ENCODE assay signal across 7 cellular contexts in the genomic region with DNA sequence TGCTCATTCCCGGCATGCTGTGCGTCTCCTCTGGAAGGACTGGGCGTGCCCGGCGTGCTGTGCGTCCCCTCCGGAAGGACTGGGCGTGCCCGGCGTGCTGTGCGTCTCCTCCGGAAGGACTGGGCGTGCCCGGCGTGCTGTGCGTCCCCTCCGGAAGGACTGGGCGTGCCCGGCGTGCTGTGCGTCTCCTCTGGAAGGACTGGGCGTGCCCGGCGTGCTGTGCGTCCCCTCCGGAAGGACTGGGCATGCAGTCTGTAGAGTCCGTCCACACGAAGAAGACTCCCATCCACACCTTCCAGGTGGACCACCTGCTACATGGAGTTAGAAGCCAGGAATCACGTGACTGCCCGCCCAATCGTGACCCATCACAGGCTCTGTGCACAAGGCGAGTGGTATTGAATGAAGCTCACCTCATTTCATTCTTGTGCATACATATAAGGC.
DNase-seq lines count a peak whose midpoint lies in the region; ATAC-seq, FAIRE-seq and TF ChIP-seq lines count a peak whose summit lies in the region.
"Not testable (repeated sequence)": the region's sequence is repeated elsewhere in the genome, so short reads cannot be mapped to it uniquely, and the experiment has no call there.

No MANE protein-coding gene starts in this region.

- CTCF ChIA-PET in HepG2 (lab: Yijun Ruan, JAX; ENCODE audit: low intra/inter-chr PET ratio, low total read pairs), result not testable (repeated sequence)

- POLR2A ChIA-PET in HepG2 (lab: Yijun Ruan, JAX), result not testable (repeated sequence)

- not testable (repeated sequence) for H3K9ac ChIP-seq in HepG2 (ENCODE audit: insufficient read depth, low read depth, low read length)

- not testable (repeated sequence) for ATAC-seq in HepG2

- not testable (repeated sequence) for H4K20me1 ChIP-seq in HepG2 (ENCODE audit: insufficient read depth, low read length)

- BruUV-seq in HepG2 (replicated peaks; lab: Mats Ljungman, UMichigan), result not testable (repeated sequence)

- peak overlapping the region; percentile 57 for H3K4me3 ChIP-seq in LNCaP clone FGC (ENCODE audit: low read depth, low read length)
- H3K4me3 ChIP-seq in HepG2 (replicated peaks in 1 of 3; ENCODE audit: insufficient read depth in 1 of 3, low read depth in 2 of 3, low read length in 3 of 3), result not testable (repeated sequence)

- 55% methylated on average over 11 of the region's 32 CpGs for WGBS in HepG2 (ENCODE audit: low lambda C conversion rate)

- not testable (repeated sequence) for H3K79me2 ChIP-seq in HepG2 (ENCODE audit: insufficient read depth, low read length)

- FAIRE-seq in HepG2 (lab: Jason Lieb, UNC); urothelium cell line (lab: Jason Lieb, UNC): not testable (repeated sequence)

- not testable (repeated sequence) for H3K4me1 ChIP-seq in HepG2 (ENCODE audit: insufficient read depth, low read length)

- not testable (repeated sequence) for TF ChIP-seq CTCF in LNCaP clone FGC (IDR thresholded peaks at IDR 0.05; ENCODE audit: control insufficient read depth, extremely low read depth, insufficient read depth); HepG2 (CRISPR knock-in tag; IDR thresholded peaks at IDR 0.05)

- not testable (repeated sequence) for H3K27me3 ChIP-seq in HepG2 (ENCODE audit: control insufficient read depth in 1 of 2, insufficient read depth in 2 of 2, low read length in 2 of 2)

- intact Hi-C loops in HepG2 (cut with micrococcal nuclease; ENCODE audit: unreplicated experiment), result not testable (repeated sequence)

- in situ Hi-C loops in HepG2 (cut with HindIII; ENCODE audit: extremely low pct_ligation_motif_present, low pct_unique_long_range_greater_than_20kb), result not testable (repeated sequence)

- not testable (repeated sequence) for TF ChIP-seq EP300 in HepG2 (IDR thresholded peaks at IDR 0.05; ENCODE audit: low read depth in 2 of 2, low read length in 2 of 2); HepG2 (CRISPR knock-in tag; IDR thresholded peaks at IDR 0.05; ENCODE audit: borderline replicate concordance)

- not testable (repeated sequence) for H3K27ac ChIP-seq in HepG2 (ENCODE audit: extremely low read length, insufficient read depth, low read length)

- H3K4me2 ChIP-seq in HepG2 (ENCODE audit: low read depth, low read length), result not testable (repeated sequence)

- H3K9me3 ChIP-seq in HepG2 (ENCODE audit: low read length), result not testable (repeated sequence)

- H2AFZ ChIP-seq in HepG2 (ENCODE audit: low read length), result not testable (repeated sequence)

- DNase-seq in DMS53 (lab: John Stamatoyannopoulos, UW), result peak; percentile 28
- DNase-seq in LNCaP clone FGC (ENCODE audit: low read depth), result peak; percentile 65
- peak; percentile 15 to 63 for DNase-seq in NCI-H446 (lab: John Stamatoyannopoulos, UW)
- DNase-seq in NCI-H69 (lab: John Stamatoyannopoulos, UW), result peak; percentile 16
- peak; percentile 23 for DNase-seq in SW480 (ENCODE audit: low spot score)
- not testable (repeated sequence) for DNase-seq in HepG2 (ENCODE audit: low spot score)
- peak; percentile 43 for DNase-seq in urothelium cell line (ENCODE audit: low spot score)

- H3K36me3 ChIP-seq in HepG2 (replicated peaks in 1 of 2; ENCODE audit: control insufficient read depth in 1 of 2, insufficient read depth in 2 of 2, low read length in 2 of 2), result not testable (repeated sequence)

- not testable (repeated sequence) for TF ChIP-seq POLR2A in HepG2 (IDR thresholded peaks at IDR 0.05; ENCODE audit: insufficient read depth in 1 of 2, low read depth in 2 of 2, low read length in 2 of 2)

- TF ChIP-seq RAD21 in HepG2 (CRISPR knock-in tag; IDR thresholded peaks at IDR 0.05), result not testable (repeated sequence)

TF ChIP-seq in HepG2, 621 proteins besides CTCF, POLR2A, EP300 and RAD21:
- TF ChIP-seq, protein P1, sequence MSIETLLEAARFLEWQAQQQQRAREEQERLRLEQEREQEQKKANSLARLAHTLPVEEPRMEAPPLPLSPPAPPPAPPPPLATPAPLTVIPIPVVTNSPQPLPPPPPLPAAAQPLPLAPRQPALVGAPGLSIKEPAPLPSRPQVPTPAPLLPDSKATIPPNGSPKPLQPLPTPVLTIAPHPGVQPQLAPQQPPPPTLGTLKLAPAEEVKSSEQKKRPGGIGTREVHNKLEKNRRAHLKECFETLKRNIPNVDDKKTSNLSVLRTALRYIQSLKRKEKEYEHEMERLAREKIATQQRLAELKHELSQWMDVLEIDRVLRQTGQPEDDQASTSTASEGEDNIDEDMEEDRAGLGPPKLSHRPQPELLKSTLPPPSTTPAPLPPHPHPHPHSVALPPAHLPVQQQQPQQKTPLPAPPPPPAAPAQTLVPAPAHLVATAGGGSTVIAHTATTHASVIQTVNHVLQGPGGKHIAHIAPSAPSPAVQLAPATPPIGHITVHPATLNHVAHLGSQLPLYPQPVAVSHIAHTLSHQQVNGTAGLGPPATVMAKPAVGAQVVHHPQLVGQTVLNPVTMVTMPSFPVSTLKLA (IDR thresholded peaks at IDR 0.05), result peak; percentile 43; the same call in 1 of the 2 replicates
- TF ChIP-seq RAD51 (IDR thresholded peaks at IDR 0.05; ENCODE audit: borderline replicate concordance), result peak; percentile 54; the same call in 1 of the 2 replicates
